ENCODE assay signal across 1 cellular context in the genomic region with DNA sequence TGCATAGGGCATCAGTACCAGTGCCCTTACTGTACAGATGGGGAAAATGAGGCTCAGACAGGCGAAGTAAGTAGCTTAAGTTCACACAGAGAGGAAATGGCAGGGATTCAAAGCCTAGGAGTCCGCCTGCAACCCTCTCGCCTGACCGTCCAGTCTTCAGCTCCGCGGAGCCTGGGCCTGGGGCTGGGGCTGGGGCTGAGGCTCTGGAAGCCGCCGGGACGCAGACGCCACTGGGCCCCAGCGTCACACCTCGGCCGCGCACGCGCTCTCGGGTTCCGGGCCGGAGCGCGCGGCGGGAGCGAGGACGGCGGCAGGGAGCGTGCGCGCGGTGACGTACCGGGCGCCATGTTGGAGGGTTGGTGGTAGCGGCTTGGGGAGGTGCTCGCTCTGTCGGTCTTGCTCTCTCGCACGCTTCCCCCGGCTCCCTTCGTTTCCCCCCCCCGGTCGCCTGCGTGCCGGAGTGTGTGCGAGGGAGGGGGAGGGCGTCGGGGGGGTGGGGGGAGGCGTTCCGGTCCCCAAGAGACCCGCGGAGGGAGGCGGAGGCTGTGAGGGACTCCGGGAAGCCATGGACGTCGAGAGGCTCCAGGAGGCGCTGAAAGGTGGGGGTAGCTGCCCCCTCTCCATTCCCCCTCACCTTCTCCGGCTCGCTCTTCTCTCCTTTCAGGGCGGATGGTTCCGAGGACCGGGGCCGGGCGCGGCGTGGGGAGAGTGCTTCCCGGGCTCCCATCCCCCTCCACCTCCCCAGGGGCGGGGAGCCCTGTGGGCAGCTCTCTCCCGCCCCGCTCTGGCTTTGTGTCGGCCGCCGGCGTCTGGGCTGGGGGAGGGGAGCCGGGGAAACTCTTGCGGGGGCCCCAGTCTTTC.
TF ChIP-seq lines count a peak whose summit lies in the region.

A gene with protein sequence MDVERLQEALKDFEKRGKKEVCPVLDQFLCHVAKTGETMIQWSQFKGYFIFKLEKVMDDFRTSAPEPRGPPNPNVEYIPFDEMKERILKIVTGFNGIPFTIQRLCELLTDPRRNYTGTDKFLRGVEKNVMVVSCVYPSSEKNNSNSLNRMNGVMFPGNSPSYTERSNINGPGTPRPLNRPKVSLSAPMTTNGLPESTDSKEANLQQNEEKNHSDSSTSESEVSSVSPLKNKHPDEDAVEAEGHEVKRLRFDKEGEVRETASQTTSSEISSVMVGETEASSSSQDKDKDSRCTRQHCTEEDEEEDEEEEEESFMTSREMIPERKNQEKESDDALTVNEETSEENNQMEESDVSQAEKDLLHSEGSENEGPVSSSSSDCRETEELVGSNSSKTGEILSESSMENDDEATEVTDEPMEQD (plus strand): TSS at position 339 of the 861 bp plus-strand sequence. CDS start 227 bp downstream, at position 566.

TF ChIP-seq in HepG2, 621 proteins besides CTCF, POLR2A, EP300 and RAD21 (continued from another document and continues in another):
- TF ChIP-seq, protein P1, sequence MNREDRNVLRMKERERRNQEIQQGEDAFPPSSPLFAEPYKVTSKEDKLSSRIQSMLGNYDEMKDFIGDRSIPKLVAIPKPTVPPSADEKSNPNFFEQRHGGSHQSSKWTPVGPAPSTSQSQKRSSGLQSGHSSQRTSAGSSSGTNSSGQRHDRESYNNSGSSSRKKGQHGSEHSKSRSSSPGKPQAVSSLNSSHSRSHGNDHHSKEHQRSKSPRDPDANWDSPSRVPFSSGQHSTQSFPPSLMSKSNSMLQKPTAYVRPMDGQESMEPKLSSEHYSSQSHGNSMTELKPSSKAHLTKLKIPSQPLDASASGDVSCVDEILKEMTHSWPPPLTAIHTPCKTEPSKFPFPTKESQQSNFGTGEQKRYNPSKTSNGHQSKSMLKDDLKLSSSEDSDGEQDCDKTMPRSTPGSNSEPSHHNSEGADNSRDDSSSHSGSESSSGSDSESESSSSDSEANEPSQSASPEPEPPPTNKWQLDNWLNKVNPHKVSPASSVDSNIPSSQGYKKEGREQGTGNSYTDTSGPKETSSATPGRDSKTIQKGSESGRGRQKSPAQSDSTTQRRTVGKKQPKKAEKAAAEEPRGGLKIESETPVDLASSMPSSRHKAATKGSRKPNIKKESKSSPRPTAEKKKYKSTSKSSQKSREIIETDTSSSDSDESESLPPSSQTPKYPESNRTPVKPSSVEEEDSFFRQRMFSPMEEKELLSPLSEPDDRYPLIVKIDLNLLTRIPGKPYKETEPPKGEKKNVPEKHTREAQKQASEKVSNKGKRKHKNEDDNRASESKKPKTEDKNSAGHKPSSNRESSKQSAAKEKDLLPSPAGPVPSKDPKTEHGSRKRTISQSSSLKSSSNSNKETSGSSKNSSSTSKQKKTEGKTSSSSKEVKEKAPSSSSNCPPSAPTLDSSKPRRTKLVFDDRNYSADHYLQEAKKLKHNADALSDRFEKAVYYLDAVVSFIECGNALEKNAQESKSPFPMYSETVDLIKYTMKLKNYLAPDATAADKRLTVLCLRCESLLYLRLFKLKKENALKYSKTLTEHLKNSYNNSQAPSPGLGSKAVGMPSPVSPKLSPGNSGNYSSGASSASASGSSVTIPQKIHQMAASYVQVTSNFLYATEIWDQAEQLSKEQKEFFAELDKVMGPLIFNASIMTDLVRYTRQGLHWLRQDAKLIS (CRISPR knock-in tag; IDR thresholded peaks at IDR 0.05), result no peak
- TF ChIP-seq RBFOX2 (IDR thresholded peaks at IDR 0.05; ENCODE audit: low read depth, low read length) (peak; percentile 98), TBX3 (IDR thresholded peaks at IDR 0.05; ENCODE audit: borderline replicate concordance) (peak; percentile 18; the same call in 1 of the 2 replicates), ZNF589 (CRISPR knock-in tag; conservative IDR thresholded peaks at IDR 0.05) (0 out of 2 replicates have a peak, but pooled peaks have one; percentile 44), GATAD1 (CRISPR knock-in tag; IDR thresholded peaks at IDR 0.05) (peak; percentile 30; the same call in 1 of the 2 replicates), CBX1 (IDR thresholded peaks at IDR 0.05; ENCODE audit: low read depth) (peak; percentile 16), HDAC6 (IDR thresholded peaks at IDR 0.05; ENCODE audit: low read depth, low read length) (no peak), PRMT3 (CRISPR knock-in tag; IDR thresholded peaks at IDR 0.05; ENCODE audit: borderline replicate concordance, low read depth) (peak; percentile 57; the same call in 1 of the 2 replicates), SUZ12 (IDR thresholded peaks at IDR 0.05; ENCODE audit: low read depth, low read length) (no peak), KLF12 (CRISPR knock-in tag; IDR thresholded peaks at IDR 0.05; ENCODE audit: borderline replicate concordance) (peak; percentile 76; the same call in 1 of the 2 replicates), FLYWCH1 (CRISPR knock-in tag; IDR thresholded peaks at IDR 0.05) (0 out of 2 replicates have a peak, but pooled peaks have one; percentile 46), XBP1 (CRISPR knock-in tag; IDR thresholded peaks at IDR 0.05) (no peak), EED (CRISPR knock-in tag; IDR thresholded peaks at IDR 0.05) (peak; percentile 28; the same call in 1 of the 2 replicates), THAP11 (CRISPR knock-in tag; IDR thresholded peaks at IDR 0.05) (peak; percentile 74), SOX6 (IDR thresholded peaks at IDR 0.05) (no peak), SOX6 (CRISPR knock-in tag; IDR thresholded peaks at IDR 0.05) (no peak), ETV6 (CRISPR knock-in tag; conservative IDR thresholded peaks at IDR 0.05) (0 out of 2 replicates have a peak, but pooled peaks have one; percentile 57), YEATS4 (CRISPR knock-in tag; IDR thresholded peaks at IDR 0.05; ENCODE audit: borderline replicate concordance) (peak; percentile 81; the same call in 1 of the 2 replicates), ELF3 (CRISPR knock-in tag; IDR thresholded peaks at IDR 0.05) (peak; percentile 33; the same call in 1 of the 2 replicates), MXD4 (CRISPR knock-in tag; IDR thresholded peaks at IDR 0.05) (peak; percentile 59; the same call in 1 of the 2 replicates), NFYC (CRISPR knock-in tag; IDR thresholded peaks at IDR 0.05) (0 out of 2 replicates have a peak, but pooled peaks have one; percentile 23), ARHGAP35 (CRISPR knock-in tag; IDR thresholded peaks at IDR 0.05; ENCODE audit: borderline replicate concordance) (peak; percentile 76; the same call in 1 of the 2 replicates), KMT2A (CRISPR knock-in tag; IDR thresholded peaks at IDR 0.05) (peak; percentile 33; the same call in 1 of the 2 replicates), KDM5B (CRISPR knock-in tag; IDR thresholded peaks at IDR 0.05; ENCODE audit: borderline replicate concordance) (no peak), MLLT10 (CRISPR knock-in tag; IDR thresholded peaks at IDR 0.05) (no peak), SAP130 (CRISPR knock-in tag; IDR thresholded peaks at IDR 0.05; ENCODE audit: low read depth) (peak; percentile 71), CCDC6 (CRISPR knock-in tag; IDR thresholded peaks at IDR 0.05) (no peak), HNRNPK (IDR thresholded peaks at IDR 0.05; ENCODE audit: low read depth, low read length, poor library complexity, severe bottlenecking) (peak; percentile 82), MTA1 (CRISPR knock-in tag; IDR thresholded peaks at IDR 0.05; ENCODE audit: borderline replicate concordance) (peak; percentile 3; the same call in 1 of the 2 replicates), NR2F1 (CRISPR knock-in tag; IDR thresholded peaks at IDR 0.05) (no peak), KAT8 (CRISPR knock-in tag; IDR thresholded peaks at IDR 0.05) (peak; percentile 56)
- TF ChIP-seq, protein P2, sequence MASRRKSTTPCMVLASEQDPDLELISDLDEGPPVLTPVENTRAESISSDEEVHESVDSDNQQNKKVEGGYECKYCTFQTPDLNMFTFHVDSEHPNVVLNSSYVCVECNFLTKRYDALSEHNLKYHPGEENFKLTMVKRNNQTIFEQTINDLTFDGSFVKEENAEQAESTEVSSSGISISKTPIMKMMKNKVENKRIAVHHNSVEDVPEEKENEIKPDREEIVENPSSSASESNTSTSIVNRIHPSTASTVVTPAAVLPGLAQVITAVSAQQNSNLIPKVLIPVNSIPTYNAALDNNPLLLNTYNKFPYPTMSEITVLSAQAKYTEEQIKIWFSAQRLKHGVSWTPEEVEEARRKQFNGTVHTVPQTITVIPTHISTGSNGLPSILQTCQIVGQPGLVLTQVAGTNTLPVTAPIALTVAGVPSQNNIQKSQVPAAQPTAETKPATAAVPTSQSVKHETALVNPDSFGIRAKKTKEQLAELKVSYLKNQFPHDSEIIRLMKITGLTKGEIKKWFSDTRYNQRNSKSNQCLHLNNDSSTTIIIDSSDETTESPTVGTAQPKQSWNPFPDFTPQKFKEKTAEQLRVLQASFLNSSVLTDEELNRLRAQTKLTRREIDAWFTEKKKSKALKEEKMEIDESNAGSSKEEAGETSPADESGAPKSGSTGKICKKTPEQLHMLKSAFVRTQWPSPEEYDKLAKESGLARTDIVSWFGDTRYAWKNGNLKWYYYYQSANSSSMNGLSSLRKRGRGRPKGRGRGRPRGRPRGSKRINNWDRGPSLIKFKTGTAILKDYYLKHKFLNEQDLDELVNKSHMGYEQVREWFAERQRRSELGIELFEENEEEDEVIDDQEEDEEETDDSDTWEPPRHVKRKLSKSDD (CRISPR knock-in tag; IDR thresholded peaks at IDR 0.05; ENCODE audit: low read depth), result peak; percentile 89
- TF ChIP-seq, protein P3, sequence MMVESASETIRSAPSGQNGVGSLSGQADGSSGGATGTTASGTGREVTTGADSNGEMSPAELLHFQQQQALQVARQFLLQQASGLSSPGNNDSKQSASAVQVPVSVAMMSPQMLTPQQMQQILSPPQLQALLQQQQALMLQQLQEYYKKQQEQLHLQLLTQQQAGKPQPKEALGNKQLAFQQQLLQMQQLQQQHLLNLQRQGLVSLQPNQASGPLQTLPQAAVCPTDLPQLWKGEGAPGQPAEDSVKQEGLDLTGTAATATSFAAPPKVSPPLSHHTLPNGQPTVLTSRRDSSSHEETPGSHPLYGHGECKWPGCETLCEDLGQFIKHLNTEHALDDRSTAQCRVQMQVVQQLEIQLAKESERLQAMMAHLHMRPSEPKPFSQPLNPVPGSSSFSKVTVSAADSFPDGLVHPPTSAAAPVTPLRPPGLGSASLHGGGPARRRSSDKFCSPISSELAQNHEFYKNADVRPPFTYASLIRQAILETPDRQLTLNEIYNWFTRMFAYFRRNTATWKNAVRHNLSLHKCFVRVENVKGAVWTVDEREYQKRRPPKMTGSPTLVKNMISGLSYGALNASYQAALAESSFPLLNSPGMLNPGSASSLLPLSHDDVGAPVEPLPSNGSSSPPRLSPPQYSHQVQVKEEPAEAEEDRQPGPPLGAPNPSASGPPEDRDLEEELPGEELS (CRISPR knock-in tag; IDR thresholded peaks at IDR 0.05), result peak; percentile 58; the same call in 1 of the 2 replicates
- TF ChIP-seq, protein P4, sequence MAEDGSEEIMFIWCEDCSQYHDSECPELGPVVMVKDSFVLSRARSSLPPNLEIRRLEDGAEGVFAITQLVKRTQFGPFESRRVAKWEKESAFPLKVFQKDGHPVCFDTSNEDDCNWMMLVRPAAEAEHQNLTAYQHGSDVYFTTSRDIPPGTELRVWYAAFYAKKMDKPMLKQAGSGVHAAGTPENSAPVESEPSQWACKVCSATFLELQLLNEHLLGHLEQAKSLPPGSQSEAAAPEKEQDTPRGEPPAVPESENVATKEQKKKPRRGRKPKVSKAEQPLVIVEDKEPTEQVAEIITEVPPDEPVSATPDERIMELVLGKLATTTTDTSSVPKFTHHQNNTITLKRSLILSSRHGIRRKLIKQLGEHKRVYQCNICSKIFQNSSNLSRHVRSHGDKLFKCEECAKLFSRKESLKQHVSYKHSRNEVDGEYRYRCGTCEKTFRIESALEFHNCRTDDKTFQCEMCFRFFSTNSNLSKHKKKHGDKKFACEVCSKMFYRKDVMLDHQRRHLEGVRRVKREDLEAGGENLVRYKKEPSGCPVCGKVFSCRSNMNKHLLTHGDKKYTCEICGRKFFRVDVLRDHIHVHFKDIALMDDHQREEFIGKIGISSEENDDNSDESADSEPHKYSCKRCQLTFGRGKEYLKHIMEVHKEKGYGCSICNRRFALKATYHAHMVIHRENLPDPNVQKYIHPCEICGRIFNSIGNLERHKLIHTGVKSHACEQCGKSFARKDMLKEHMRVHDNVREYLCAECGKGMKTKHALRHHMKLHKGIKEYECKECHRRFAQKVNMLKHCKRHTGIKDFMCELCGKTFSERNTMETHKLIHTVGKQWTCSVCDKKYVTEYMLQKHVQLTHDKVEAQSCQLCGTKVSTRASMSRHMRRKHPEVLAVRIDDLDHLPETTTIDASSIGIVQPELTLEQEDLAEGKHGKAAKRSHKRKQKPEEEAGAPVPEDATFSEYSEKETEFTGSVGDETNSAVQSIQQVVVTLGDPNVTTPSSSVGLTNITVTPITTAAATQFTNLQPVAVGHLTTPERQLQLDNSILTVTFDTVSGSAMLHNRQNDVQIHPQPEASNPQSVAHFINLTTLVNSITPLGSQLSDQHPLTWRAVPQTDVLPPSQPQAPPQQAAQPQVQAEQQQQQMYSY (CRISPR knock-in tag; IDR thresholded peaks at IDR 0.05), result peak; percentile 32; the same call in 1 of the 2 replicates
- TF ChIP-seq, protein P5, sequence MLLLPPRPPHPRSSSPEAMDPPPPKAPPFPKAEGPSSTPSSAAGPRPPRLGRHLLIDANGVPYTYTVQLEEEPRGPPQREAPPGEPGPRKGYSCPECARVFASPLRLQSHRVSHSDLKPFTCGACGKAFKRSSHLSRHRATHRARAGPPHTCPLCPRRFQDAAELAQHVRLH (CRISPR knock-in tag; IDR thresholded peaks at IDR 0.05; ENCODE audit: borderline replicate concordance, low read depth), result peak; percentile 68; the same call in 1 of the 2 replicates
- TF ChIP-seq, protein P6, sequence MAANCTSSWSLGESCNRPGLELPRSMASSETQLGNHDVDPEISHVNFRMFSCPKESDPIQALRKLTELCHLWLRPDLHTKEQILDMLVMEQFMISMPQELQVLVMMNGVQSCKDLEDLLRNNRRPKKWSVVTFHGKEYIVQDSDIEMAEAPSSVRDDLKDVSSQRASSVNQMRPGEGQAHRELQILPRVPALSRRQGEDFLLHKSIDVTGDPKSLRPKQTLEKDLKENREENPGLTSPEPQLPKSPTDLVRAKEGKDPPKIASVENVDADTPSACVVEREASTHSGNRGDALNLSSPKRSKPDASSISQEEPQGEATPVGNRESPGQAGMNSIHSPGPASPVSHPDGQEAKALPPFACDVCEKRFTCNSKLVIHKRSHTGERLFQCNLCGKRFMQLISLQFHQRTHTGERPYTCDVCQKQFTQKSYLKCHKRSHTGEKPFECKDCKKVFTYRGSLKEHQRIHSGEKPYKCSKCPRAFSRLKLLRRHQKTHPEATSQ (CRISPR knock-in tag; IDR thresholded peaks at IDR 0.05; ENCODE audit: borderline replicate concordance), result no peak
- TF ChIP-seq, protein P7, sequence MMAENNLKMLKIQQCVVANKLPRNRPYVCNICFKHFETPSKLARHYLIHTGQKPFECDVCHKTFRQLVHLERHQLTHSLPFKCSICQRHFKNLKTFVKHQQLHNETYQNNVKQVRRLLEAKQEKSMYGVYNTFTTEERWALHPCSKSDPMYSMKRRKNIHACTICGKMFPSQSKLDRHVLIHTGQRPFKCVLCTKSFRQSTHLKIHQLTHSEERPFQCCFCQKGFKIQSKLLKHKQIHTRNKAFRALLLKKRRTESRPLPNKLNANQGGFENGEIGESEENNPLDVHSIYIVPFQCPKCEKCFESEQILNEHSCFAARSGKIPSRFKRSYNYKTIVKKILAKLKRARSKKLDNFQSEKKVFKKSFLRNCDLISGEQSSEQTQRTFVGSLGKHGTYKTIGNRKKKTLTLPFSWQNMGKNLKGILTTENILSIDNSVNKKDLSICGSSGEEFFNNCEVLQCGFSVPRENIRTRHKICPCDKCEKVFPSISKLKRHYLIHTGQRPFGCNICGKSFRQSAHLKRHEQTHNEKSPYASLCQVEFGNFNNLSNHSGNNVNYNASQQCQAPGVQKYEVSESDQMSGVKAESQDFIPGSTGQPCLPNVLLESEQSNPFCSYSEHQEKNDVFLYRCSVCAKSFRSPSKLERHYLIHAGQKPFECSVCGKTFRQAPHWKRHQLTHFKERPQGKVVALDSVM (CRISPR knock-in tag; IDR thresholded peaks at IDR 0.05), result peak; percentile 41; the same call in 1 of the 2 replicates
- TF ChIP-seq, protein P8, sequence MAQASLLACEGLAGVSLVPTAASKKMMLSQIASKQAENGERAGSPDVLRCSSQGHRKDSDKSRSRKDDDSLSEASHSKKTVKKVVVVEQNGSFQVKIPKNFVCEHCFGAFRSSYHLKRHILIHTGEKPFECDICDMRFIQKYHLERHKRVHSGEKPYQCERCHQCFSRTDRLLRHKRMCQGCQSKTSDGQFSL (CRISPR knock-in tag; IDR thresholded peaks at IDR 0.05), result peak; percentile 58; the same call in 1 of the 2 replicates
